Comparison of ENCODE assay signal across 12 cellular contexts in genomic region chr9:133139246-133140173, GRCh38. TPM values are rescaled to one million over a fixed set of nuclear protein-coding genes. Genes with fewer than 3 reads are reported as not detected.
DNase-seq lines count a peak whose midpoint lies in the region; ATAC-seq and TF ChIP-seq lines count a peak whose summit lies in the region.
"Had no signal": no experiment of that assay in that cellular context is flagged by ENCODE, and none has a peak within 500 bp of the region (broad histone marks: within the 10 kb centered on the region; RNA-seq: fewer than 3 reads in every experiment).

No MANE protein-coding gene starts in this region.

- CTCF ChIA-PET in activated CD8-positive, alpha-beta memory T cell treated with anti-CD3 and anti-CD28 coated beads, Interleukin-2, amount 10 ng/mL, durations not matched to agents 7 days and 5 days (lab: Charles Lee), result no interaction called here
- CTCF ChIA-PET in activated CD4-positive, alpha-beta memory T cell treated with anti-CD3 and anti-CD28 coated beads for 36 hours (lab: Charles Lee), result interaction anchor here (1.5 kb wide), 1 partner anchor 9 kb away, joined by 5 read pairs; no protein-coding TSS in a partner anchor

- DNase-seq in activated CD8-positive, alpha-beta memory T cell treated with anti-CD3 and anti-CD28 coated beads, Interleukin-2, amount 10 ng/mL, durations not matched to agents 7 days and 5 days, result no peak
- DNase-seq in activated CD8-positive, alpha-beta memory T cell treated with anti-CD3 and anti-CD28 coated beads, Interleukin-2, amount 50 U/mL, for 48 hours, result no peak
- no peak for DNase-seq in activated CD4-positive, alpha-beta memory T cell treated with anti-CD3 and anti-CD28 coated beads for 36 hours
- DNase-seq in glutamatergic neuron (peak; percentile 11), NCI-H510A (lab: John Stamatoyannopoulos, UW) (no peak), mesenteric fat pad (ENCODE audit: low spot score) (no peak)
- DNase-seq: MV-4-11; SJCRH30; stimulated activated CD4-positive, alpha-beta T cell treated with anti-CD3 and anti-CD28 coated beads, Interleukin-4, amount 100 ng/mL, for 1 hour had no signal

- H3K36me3 Mint-ChIP-seq in activated CD8-positive, alpha-beta memory T cell treated with anti-CD3 and anti-CD28 coated beads, Interleukin-2, amount 10 ng/mL, durations not matched to agents 7 days and 5 days, result no peaks in the 10 kb centered on the region
- peaks cover 7% of the 10 kb centered on the region for H3K36me3 Mint-ChIP-seq in activated CD4-positive, alpha-beta memory T cell treated with anti-CD3 and anti-CD28 coated beads for 36 hours
- H3K36me3 Mint-ChIP-seq in glutamatergic neuron (ENCODE audit: unreplicated experiment), result peaks cover 5% of the 10 kb centered on the region
- H3K36me3 Mint-ChIP-seq in stimulated activated memory B cell treated with anti-CD40 and anti-IgM and Interleukin-4, amounts not matched to agents 10 μg/mL and 1 μg/mL and 100 μg/mL, for 72 hours, result peaks cover 5% of the 10 kb centered on the region

- intact Hi-C loops in activated CD4-positive, alpha-beta memory T cell treated with anti-CD3 and anti-CD28 coated beads for 36 hours (cut with micrococcal nuclease), result loop anchor here (10.0 kb wide), 2 partner anchors 195 to 925 kb away; partner anchors contain the start of genes BRD3 and TSC1

- no peaks in the 10 kb centered on the region for H3K9me3 Mint-ChIP-seq in activated CD8-positive, alpha-beta memory T cell treated with anti-CD3 and anti-CD28 coated beads, Interleukin-2, amount 10 ng/mL, durations not matched to agents 7 days and 5 days (ENCODE audit: low read depth)
- no peaks in the 10 kb centered on the region for H3K9me3 Mint-ChIP-seq in activated CD4-positive, alpha-beta memory T cell treated with anti-CD3 and anti-CD28 coated beads for 36 hours
- peaks cover 10% of the 10 kb centered on the region for H3K9me3 Mint-ChIP-seq in glutamatergic neuron (ENCODE audit: unreplicated experiment)
- H3K9me3 Mint-ChIP-seq in stimulated activated memory B cell treated with anti-CD40 and anti-IgM and Interleukin-4, amounts not matched to agents 10 μg/mL and 1 μg/mL and 100 μg/mL, for 72 hours, result no peaks in the 10 kb centered on the region

- H3K4me1 Mint-ChIP-seq in activated CD8-positive, alpha-beta memory T cell treated with anti-CD3 and anti-CD28 coated beads, Interleukin-2, amount 10 ng/mL, durations not matched to agents 7 days and 5 days, result peaks cover 86% of the 10 kb centered on the region
- H3K4me1 Mint-ChIP-seq in activated CD4-positive, alpha-beta memory T cell treated with anti-CD3 and anti-CD28 coated beads for 36 hours (ENCODE audit: low read depth), result peaks cover 73% of the 10 kb centered on the region
- H3K4me1 Mint-ChIP-seq in glutamatergic neuron (ENCODE audit: low read depth, unreplicated experiment), result peaks cover 10% of the 10 kb centered on the region
- peaks cover 61% of the 10 kb centered on the region for H3K4me1 Mint-ChIP-seq in stimulated activated memory B cell treated with anti-CD40 and anti-IgM and Interleukin-4, amounts not matched to agents 10 μg/mL and 1 μg/mL and 100 μg/mL, for 72 hours

- POLR2A ChIA-PET in activated CD4-positive, alpha-beta memory T cell treated with anti-CD3 and anti-CD28 coated beads for 36 hours (lab: Charles Lee), result no interaction called here

- ATAC-seq in activated CD8-positive, alpha-beta memory T cell treated with anti-CD3 and anti-CD28 coated beads, Interleukin-2, amount 10 ng/mL, durations not matched to agents 7 days and 5 days, result no peak
- no peak for ATAC-seq in stimulated activated memory B cell treated with anti-CD40 and anti-IgM and Interleukin-4, amounts not matched to agents 10 μg/mL and 1 μg/mL and 100 μg/mL, for 72 hours
- no peak for ATAC-seq in GM18502 (IDR thresholded peaks at IDR 0.05; ENCODE audit: poor library complexity, unreplicated experiment)
- ATAC-seq: esophagus mucosa had no signal

- TF ChIP-seq CTCF in glutamatergic neuron (IDR thresholded peaks at IDR 0.05; ENCODE audit: partially characterized antibody, unreplicated experiment), result no peak

- H3K4me3 Mint-ChIP-seq in activated CD8-positive, alpha-beta memory T cell treated with anti-CD3 and anti-CD28 coated beads, Interleukin-2, amount 10 ng/mL, durations not matched to agents 7 days and 5 days, result no peak overlapping the region
- H3K4me3 Mint-ChIP-seq in activated CD4-positive, alpha-beta memory T cell treated with anti-CD3 and anti-CD28 coated beads for 36 hours, result no peak overlapping the region
- no peak overlapping the region for H3K4me3 Mint-ChIP-seq in glutamatergic neuron (ENCODE audit: unreplicated experiment)
- no peak overlapping the region for H3K4me3 Mint-ChIP-seq in stimulated activated memory B cell treated with anti-CD40 and anti-IgM and Interleukin-4, amounts not matched to agents 10 μg/mL and 1 μg/mL and 100 μg/mL, for 72 hours

- H3K27me3 Mint-ChIP-seq in activated CD8-positive, alpha-beta memory T cell treated with anti-CD3 and anti-CD28 coated beads, Interleukin-2, amount 10 ng/mL, durations not matched to agents 7 days and 5 days, result no peaks in the 10 kb centered on the region
- no peaks in the 10 kb centered on the region for H3K27me3 Mint-ChIP-seq in activated CD4-positive, alpha-beta memory T cell treated with anti-CD3 and anti-CD28 coated beads for 36 hours
- H3K27me3 Mint-ChIP-seq in glutamatergic neuron (ENCODE audit: unreplicated experiment), result peaks cover 2% of the 10 kb centered on the region
- no peaks in the 10 kb centered on the region for H3K27me3 Mint-ChIP-seq in stimulated activated memory B cell treated with anti-CD40 and anti-IgM and Interleukin-4, amounts not matched to agents 10 μg/mL and 1 μg/mL and 100 μg/mL, for 72 hours

- peak overlapping the region; percentile 47 for H3K27ac Mint-ChIP-seq in activated CD8-positive, alpha-beta memory T cell treated with anti-CD3 and anti-CD28 coated beads, Interleukin-2, amount 10 ng/mL, durations not matched to agents 7 days and 5 days
- H3K27ac Mint-ChIP-seq in activated CD4-positive, alpha-beta memory T cell treated with anti-CD3 and anti-CD28 coated beads for 36 hours, result peak overlapping the region; percentile 74
- H3K27ac Mint-ChIP-seq in glutamatergic neuron (ENCODE audit: unreplicated experiment), result no peak overlapping the region
- H3K27ac Mint-ChIP-seq in stimulated activated memory B cell treated with anti-CD40 and anti-IgM and Interleukin-4, amounts not matched to agents 10 μg/mL and 1 μg/mL and 100 μg/mL, for 72 hours, result peak overlapping the region; percentile 49

RNA-seq across cellular contexts. Expression of gene RALGDS, which starts 18.5 kb away (rescaled TPM):
- total RNA-seq in activated CD8-positive, alpha-beta memory T cell treated with anti-CD3 and anti-CD28 coated beads, Interleukin-2, amount 10 ng/mL, durations not matched to agents 7 days and 5 days, result 100 to 1,000 TPM; 103 to 114 TPM
- 10 to 100 TPM; 65.4 TPM for total RNA-seq in activated CD4-positive, alpha-beta memory T cell treated with anti-CD3 and anti-CD28 coated beads for 36 hours
- total RNA-seq in glutamatergic neuron (ENCODE audit: unreplicated experiment) (449 TPM), mesenteric fat pad (58.4 TPM)

RNA-seq across cellular contexts. Expression of gene GBGT1, which starts 24.2 kb away (rescaled TPM):
- total RNA-seq in activated CD8-positive, alpha-beta memory T cell treated with anti-CD3 and anti-CD28 coated beads, Interleukin-2, amount 10 ng/mL, durations not matched to agents 7 days and 5 days, result 1 to 10 TPM; 3.9 to 5.7 TPM
- total RNA-seq in activated CD4-positive, alpha-beta memory T cell treated with anti-CD3 and anti-CD28 coated beads for 36 hours, result 1 to 10 TPM; 3.2 to 3.6 TPM
- total RNA-seq in glutamatergic neuron (ENCODE audit: unreplicated experiment) (1.3 TPM), mesenteric fat pad (25.1 TPM)
